Comparison of ENCODE assay signal across 17 cellular contexts in genomic region chr5:142584843-142585242, GRCh38.
DNase-seq lines count a peak whose midpoint lies in the region; ATAC-seq and TF ChIP-seq lines count a peak whose summit lies in the region.
"Had no signal": no experiment of that assay in that cellular context is flagged by ENCODE, and none has a peak within 500 bp of the region (broad histone marks: within the 10 kb centered on the region; RNA-seq: fewer than 3 reads in every experiment).

No MANE protein-coding gene starts in this region.

- H3K27me3 ChIP-seq in ascending aorta (no peaks in the 10 kb centered on the region), thoracic aorta (replicated peaks; ENCODE audit: insufficient read depth) (no peaks in the 10 kb centered on the region)

- H3K36me3 ChIP-seq in ascending aorta (no peaks in the 10 kb centered on the region), thoracic aorta (no peaks in the 10 kb centered on the region)

- CTCF ChIA-PET in activated CD4-positive, alpha-beta T cell treated with anti-CD3 and anti-CD28 coated beads for 36 hours (lab: Charles Lee): interaction anchor here (0.6 to 3.6 kb wide), 15 partner anchors 8 to 624 kb away, joined by 3 to 15 read pairs (median 3); no protein-coding TSS in a partner anchor

- peaks cover 2 to 4% of the 10 kb centered on the region in 2 donors for H3K4me1 ChIP-seq in ascending aorta
- H3K4me1 ChIP-seq in thoracic aorta (ENCODE audit: control insufficient read depth in 1 of 2, low read depth in 2 of 2): peaks cover 0 to 15% of the 10 kb centered on the region in 2 donors

- TF ChIP-seq CTCF in ascending aorta (IDR thresholded peaks at IDR 0.05): no peak
- no peak for TF ChIP-seq CTCF in fibroblast of the aortic adventitia (IDR thresholded peaks at IDR 0.05; ENCODE audit: insufficient read depth, low read length)
- TF ChIP-seq CTCF in thoracic aorta (IDR thresholded peaks at IDR 0.05): no peak
- no peak for TF ChIP-seq CTCF in GM20000 (IDR thresholded peaks at IDR 0.05; ENCODE audit: extremely low read depth, missing control alignments)

- H3K4me3 ChIP-seq in ascending aorta (no peak overlapping the region), fibroblast of the aortic adventitia (ENCODE audit: low read depth, low read length) (no peak overlapping the region), thoracic aorta (peak overlapping the region; percentile 12)
- H3K4me3 ChIP-seq: K562 had no signal

- no peaks in the 10 kb centered on the region for H3K9me3 Mint-ChIP-seq in activated CD4-positive, alpha-beta T cell treated with anti-CD3 and anti-CD28 coated beads for 36 hours (ENCODE audit: low read depth)

- DNase-seq in activated CD4-positive, alpha-beta T cell treated with anti-CD3 and anti-CD28 coated beads for 36 hours: no peak
- DNase-seq in activated CD4-positive, alpha-beta T cell treated with anti-CD3 and anti-CD28 coated beads for 1 hour: no peak
- DNase-seq in ascending aorta (ENCODE audit: low spot score in 2 of 2): no peak
- peak; percentile 43 for DNase-seq in fibroblast of the aortic adventitia (ENCODE audit: low read depth)
- no peak for DNase-seq in thoracic aorta (ENCODE audit: low spot score)
- no peak for DNase-seq in DMS153 (lab: John Stamatoyannopoulos, UW)
- no peak for DNase-seq in GM20000 (ENCODE audit: low spot score)
- DNase-seq: COR-L47, DMS53, NCI-H1092, NCI-H446 treated with DMSO at 0.1 percent for 48 hours, NCI-H774 had no signal

- H3K27ac ChIP-seq in ascending aorta: peak overlapping the region; percentile 61 to 63
- peak overlapping the region; percentile 13 to 63 for H3K27ac ChIP-seq in thoracic aorta
- H3K27ac ChIP-seq: 22Rv1, C4-2B, HL-60 had no signal

- peaks cover 6% of the 10 kb centered on the region for H3K27me3 Mint-ChIP-seq in activated CD4-positive, alpha-beta T cell treated with anti-CD3 and anti-CD28 coated beads for 36 hours

- no peaks in the 10 kb centered on the region for H3K36me3 Mint-ChIP-seq in activated CD4-positive, alpha-beta T cell treated with anti-CD3 and anti-CD28 coated beads for 36 hours (ENCODE audit: low read depth)

- H3K4me1 Mint-ChIP-seq in activated CD4-positive, alpha-beta T cell treated with anti-CD3 and anti-CD28 coated beads for 36 hours: peaks cover 21% of the 10 kb centered on the region

- ATAC-seq in activated CD4-positive, alpha-beta T cell treated with anti-CD3 and anti-CD28 coated beads for 36 hours: peak; percentile 4
- peak; percentile 30 for ATAC-seq in thoracic aorta (ENCODE audit: insufficient number of reproducible peaks, low FRiP score, low read depth)
- no peak for ATAC-seq in GM21723 (IDR thresholded peaks at IDR 0.05; ENCODE audit: unreplicated experiment)
- ATAC-seq: K562 had no signal

- H3K27ac Mint-ChIP-seq in activated CD4-positive, alpha-beta T cell treated with anti-CD3 and anti-CD28 coated beads for 36 hours: no peak overlapping the region

- no peak overlapping the region for H3K4me3 Mint-ChIP-seq in activated CD4-positive, alpha-beta T cell treated with anti-CD3 and anti-CD28 coated beads for 36 hours

- intact Hi-C loops in activated CD4-positive, alpha-beta T cell treated with anti-CD3 and anti-CD28 coated beads for 36 hours (cut with DNase I, micrococcal nuclease): no loop called here
- intact Hi-C loops in ascending aorta (cut with DNase I): no loop called here

- no peaks in the 10 kb centered on the region for H3K9me3 ChIP-seq in ascending aorta
- no peaks in the 10 kb centered on the region for H3K9me3 ChIP-seq in thoracic aorta

- POLR2A ChIA-PET in activated CD4-positive, alpha-beta T cell treated with anti-CD3 and anti-CD28 coated beads for 36 hours (lab: Charles Lee): no interaction called here
